8 cellular contexts compared by ENCODE assay signal in genomic region chr2:169820101-169820500, GRCh38. TPM values are rescaled to one million over a fixed set of nuclear protein-coding genes. Genes with fewer than 3 reads are reported as not detected.
DNase-seq lines count a peak whose midpoint lies in the region; ATAC-seq and TF ChIP-seq lines count a peak whose summit lies in the region.
"Not testable (repeated sequence)": the region's sequence is repeated elsewhere in the genome, so short reads cannot be mapped to it uniquely, and the experiment has no call there.

No MANE protein-coding gene starts in this region.

- peak overlapping the region; percentile 28 for H3K27ac Mint-ChIP-seq in activated CD8-positive, alpha-beta T cell treated with anti-CD3 and anti-CD28 coated beads, Interleukin-2, amount 10 ng/mL, durations not matched to agents 7 days and 5 days
- H3K27ac Mint-ChIP-seq in naive thymus-derived CD8-positive, alpha-beta T cell = peak overlapping the region in 6 of 10 donors; percentile 22 to 80 (median 54)

- peaks cover 46% of the 10 kb centered on the region for H3K4me1 Mint-ChIP-seq in activated CD8-positive, alpha-beta T cell treated with anti-CD3 and anti-CD28 coated beads, Interleukin-2, amount 10 ng/mL, durations not matched to agents 7 days and 5 days (ENCODE audit: low read depth)
- H3K4me1 Mint-ChIP-seq in naive thymus-derived CD8-positive, alpha-beta T cell = peaks cover 24 to 67% (median 52%) of the 10 kb centered on the region in 4 donors

- H3K27me3 ChIP-seq in RWPE2 (ENCODE audit: insufficient read depth, poor library complexity, severe bottlenecking); fibroblast of lung (ENCODE audit: control insufficient read depth, insufficient read depth, low read length): not testable (repeated sequence)

- H3K27ac ChIP-seq in RWPE2 (ENCODE audit: poor library complexity, severe bottlenecking) = peak overlapping the region; percentile 82
- H3K27ac ChIP-seq in fibroblast of lung (ENCODE audit: insufficient read depth, low read length) = not testable (repeated sequence)

- H3K9ac ChIP-seq in fibroblast of lung (ENCODE audit: insufficient read depth, low read length) = not testable (repeated sequence)

- not testable (repeated sequence) for H4K20me1 ChIP-seq in fibroblast of lung (ENCODE audit: control insufficient read depth, extremely low read depth, insufficient read depth, low read length)

- not testable (repeated sequence) for H3K9me3 Mint-ChIP-seq in activated CD8-positive, alpha-beta T cell treated with anti-CD3 and anti-CD28 coated beads, Interleukin-2, amount 10 ng/mL, durations not matched to agents 7 days and 5 days (ENCODE audit: insufficient read depth); naive thymus-derived CD8-positive, alpha-beta T cell

- not testable (repeated sequence) for H3K4me2 ChIP-seq in fibroblast of lung (ENCODE audit: extremely low read depth, insufficient read depth, low read length)

- not testable (repeated sequence) for TF ChIP-seq CTCF in RWPE2 (IDR thresholded peaks at IDR 0.05; ENCODE audit: poor library complexity, severe bottlenecking); fibroblast of lung (conservative IDR thresholded peaks at IDR 0.05 in 1 of 2, IDR thresholded peaks at IDR 0.05 in 1 of 2; ENCODE audit: low read depth in 1 of 2, low read length in 2 of 2)

- not testable (repeated sequence) for H2AFZ ChIP-seq in fibroblast of lung (ENCODE audit: low read length)

- peaks cover 83% of the 10 kb centered on the region for H3K36me3 ChIP-seq in RWPE2 (ENCODE audit: low read depth)
- H3K36me3 ChIP-seq in fibroblast of lung (ENCODE audit: control insufficient read depth, insufficient read depth, low read length) = not testable (repeated sequence)

- peaks cover 54% of the 10 kb centered on the region for H3K4me1 ChIP-seq in RWPE2 (ENCODE audit: insufficient read depth, poor library complexity, severe bottlenecking)
- not testable (repeated sequence) for H3K4me1 ChIP-seq in fibroblast of lung (ENCODE audit: control insufficient read depth, extremely low read depth, insufficient read depth, low read length)

- POLR2A ChIA-PET in activated CD8-positive, alpha-beta T cell treated with anti-CD3 and anti-CD28 coated beads, Interleukin-2, amount 10 ng/mL, durations not matched to agents 7 days and 5 days (lab: Charles Lee) = interaction anchor here (0.6 kb wide), 1 partner anchor 20 kb away, joined by 3 read pairs; no protein-coding TSS in a partner anchor
- POLR2A ChIA-PET in naive thymus-derived CD8-positive, alpha-beta T cell (lab: Charles Lee) = not testable (repeated sequence)

- peaks cover 17% of the 10 kb centered on the region for H3K79me2 ChIP-seq in fibroblast of lung (ENCODE audit: control insufficient read depth, insufficient read depth, low read length)

- H3K4me3 Mint-ChIP-seq in activated CD8-positive, alpha-beta T cell treated with anti-CD3 and anti-CD28 coated beads, Interleukin-2, amount 10 ng/mL, durations not matched to agents 7 days and 5 days; naive thymus-derived CD8-positive, alpha-beta T cell: not testable (repeated sequence)

- peak; percentile 64 for ATAC-seq in RWPE2 (ENCODE audit: low read depth)
- not testable (repeated sequence) for ATAC-seq in activated CD8-positive, alpha-beta T cell treated with anti-CD3 and anti-CD28 coated beads, Interleukin-2, amount 10 ng/mL, durations not matched to agents 7 days and 5 days; naive thymus-derived CD8-positive, alpha-beta T cell

- H3K36me3 Mint-ChIP-seq in activated CD8-positive, alpha-beta T cell treated with anti-CD3 and anti-CD28 coated beads, Interleukin-2, amount 10 ng/mL, durations not matched to agents 7 days and 5 days (ENCODE audit: low read depth) = peaks cover 66% of the 10 kb centered on the region
- peaks cover 4 to 64% (median 32%) of the 10 kb centered on the region in 3 donors for H3K36me3 Mint-ChIP-seq in naive thymus-derived CD8-positive, alpha-beta T cell

- not testable (repeated sequence) for H3K27me3 Mint-ChIP-seq in activated CD8-positive, alpha-beta T cell treated with anti-CD3 and anti-CD28 coated beads, Interleukin-2, amount 10 ng/mL, durations not matched to agents 7 days and 5 days (ENCODE audit: low read depth); naive thymus-derived CD8-positive, alpha-beta T cell

- H3K4me3 ChIP-seq in RWPE2 (ENCODE audit: severe bottlenecking); fibroblast of lung (replicated peaks in 1 of 4; ENCODE audit: control extremely low read depth in 1 of 4, insufficient read depth in 1 of 4, low read depth in 3 of 4, low read length in 4 of 4): not testable (repeated sequence)

- DNase-seq in A172 (ENCODE audit: low spot score) (peak; percentile 73), ELR (ENCODE audit: low read depth) (peak; percentile 66), LoVo (ENCODE audit: low spot score) (peak; percentile 49), astrocyte of the hippocampus (ENCODE audit: low read depth, low spot score) (peak; percentile 61), fibroblast of lung (ENCODE audit: low read depth in 2 of 2) (peak; percentile 28 to 69)
- not testable (repeated sequence) for DNase-seq in RWPE2 (ENCODE audit: low spot score); activated CD8-positive, alpha-beta T cell treated with anti-CD3 and anti-CD28 coated beads, Interleukin-2, amount 10 ng/mL, durations not matched to agents 7 days and 5 days; naive thymus-derived CD8-positive, alpha-beta T cell

- CTCF ChIA-PET in activated CD8-positive, alpha-beta T cell treated with anti-CD3 and anti-CD28 coated beads, Interleukin-2, amount 10 ng/mL, durations not matched to agents 7 days and 5 days (lab: Charles Lee) = interaction anchor here (1.6 kb wide), 1 partner anchor 11 kb away, joined by 4 read pairs; no protein-coding TSS in a partner anchor

- not testable (repeated sequence) for H3K9me3 ChIP-seq in RWPE2 (ENCODE audit: severe bottlenecking); fibroblast of lung (ENCODE audit: control insufficient read depth, insufficient read depth, low read depth, low read length)

RNA-seq across cellular contexts. Expression of gene METTL5, which starts 4.6 kb away (rescaled TPM):
- total RNA-seq in A172 (2014; rRNA removed; shearing (Covaris generic)) = 141 and 192 TPM in 2 replicates
- total RNA-seq in activated CD8-positive, alpha-beta T cell treated with anti-CD3 and anti-CD28 coated beads, Interleukin-2, amount 10 ng/mL, durations not matched to agents 7 days and 5 days = 10 to 100 TPM; 57.3 to 66.0 TPM
- total RNA-seq in fibroblast of lung = 44.7 and 50.9 TPM in 2 replicates
- 52.9 and 54.5 TPM in 2 replicates for polyA plus RNA-seq in fibroblast of lung
- polyA plus RNA-seq in fibroblast of lung (2012) = 63.2 and 77.5 TPM in 2 replicates
- 14.0 TPM in 1 of 2 replicates, not detected in the other for polyA minus RNA-seq in fibroblast of lung (ENCODE audit: low replicate concordance)
- 10 to 100 TPM; 50.8 to 58.1 TPM for total RNA-seq in naive thymus-derived CD8-positive, alpha-beta T cell
- polyA plus RNA-seq in naive thymus-derived CD8-positive, alpha-beta T cell = 100 to 1,000 TPM; 115 to 155 (median 130) TPM

RNA-seq across cellular contexts. Expression of gene UBR3, which starts 7.2 kb away (rescaled TPM):
- total RNA-seq in A172 (2014; rRNA removed; shearing (Covaris generic)) = 19.9 and 21.0 TPM in 2 replicates
- total RNA-seq in activated CD8-positive, alpha-beta T cell treated with anti-CD3 and anti-CD28 coated beads, Interleukin-2, amount 10 ng/mL, durations not matched to agents 7 days and 5 days = 10 to 100 TPM; 20.8 to 21.5 TPM
- 28.2 and 39.5 TPM in 2 replicates for total RNA-seq in fibroblast of lung
- 19.1 and 21.7 TPM in 2 replicates for polyA plus RNA-seq in fibroblast of lung
- polyA plus RNA-seq in fibroblast of lung (2012) = 13.3 and 13.6 TPM in 2 replicates
- polyA minus RNA-seq in fibroblast of lung (ENCODE audit: low replicate concordance) = 4.0 and 5.3 TPM in 2 replicates
- total RNA-seq in naive thymus-derived CD8-positive, alpha-beta T cell = 10 to 100 TPM; 43.3 to 43.5 TPM
- polyA plus RNA-seq in naive thymus-derived CD8-positive, alpha-beta T cell = 10 to 100 TPM in 1 of 3 donors, 1 to 10 TPM in 2; 6.8 to 11.6 (median 7.5) TPM

RNA-seq across cellular contexts. Expression of gene SSB, which starts 21.4 kb away (rescaled TPM):
- 212 and 287 TPM in 2 replicates for total RNA-seq in A172 (2014; rRNA removed; shearing (Covaris generic))
- total RNA-seq in activated CD8-positive, alpha-beta T cell treated with anti-CD3 and anti-CD28 coated beads, Interleukin-2, amount 10 ng/mL, durations not matched to agents 7 days and 5 days = 10 to 100 TPM; 86.0 to 86.9 TPM
- 83.6 and 88.9 TPM in 2 replicates for total RNA-seq in fibroblast of lung
- polyA plus RNA-seq in fibroblast of lung = 121 and 138 TPM in 2 replicates
- 112 and 139 TPM in 2 replicates for polyA plus RNA-seq in fibroblast of lung (2012)
- 0.79 and 3.0 TPM in 2 replicates for polyA minus RNA-seq in fibroblast of lung (ENCODE audit: low replicate concordance)
- 100 to 1,000 TPM; 110 to 115 TPM for total RNA-seq in naive thymus-derived CD8-positive, alpha-beta T cell
- polyA plus RNA-seq in naive thymus-derived CD8-positive, alpha-beta T cell = 100 to 1,000 TPM; 124 to 153 (median 128) TPM
